In genomic region chr17:55348749-55349354, GRCh38 we compare ENCODE assay signal across 1 cellular context.
TF ChIP-seq lines count a peak whose summit lies in the region.

No MANE protein-coding gene starts in this region.

TF ChIP-seq in HepG2, 621 proteins besides CTCF, POLR2A, EP300 and RAD21 (continued from another document and continues in another):
- TF ChIP-seq ZIK1 (CRISPR knock-in tag; IDR thresholded peaks at IDR 0.05; ENCODE audit: borderline replicate concordance, low read depth), result no peak
- no peak for TF ChIP-seq ZNF512 (CRISPR knock-in tag; IDR thresholded peaks at IDR 0.05)
- TF ChIP-seq, protein P1, sequence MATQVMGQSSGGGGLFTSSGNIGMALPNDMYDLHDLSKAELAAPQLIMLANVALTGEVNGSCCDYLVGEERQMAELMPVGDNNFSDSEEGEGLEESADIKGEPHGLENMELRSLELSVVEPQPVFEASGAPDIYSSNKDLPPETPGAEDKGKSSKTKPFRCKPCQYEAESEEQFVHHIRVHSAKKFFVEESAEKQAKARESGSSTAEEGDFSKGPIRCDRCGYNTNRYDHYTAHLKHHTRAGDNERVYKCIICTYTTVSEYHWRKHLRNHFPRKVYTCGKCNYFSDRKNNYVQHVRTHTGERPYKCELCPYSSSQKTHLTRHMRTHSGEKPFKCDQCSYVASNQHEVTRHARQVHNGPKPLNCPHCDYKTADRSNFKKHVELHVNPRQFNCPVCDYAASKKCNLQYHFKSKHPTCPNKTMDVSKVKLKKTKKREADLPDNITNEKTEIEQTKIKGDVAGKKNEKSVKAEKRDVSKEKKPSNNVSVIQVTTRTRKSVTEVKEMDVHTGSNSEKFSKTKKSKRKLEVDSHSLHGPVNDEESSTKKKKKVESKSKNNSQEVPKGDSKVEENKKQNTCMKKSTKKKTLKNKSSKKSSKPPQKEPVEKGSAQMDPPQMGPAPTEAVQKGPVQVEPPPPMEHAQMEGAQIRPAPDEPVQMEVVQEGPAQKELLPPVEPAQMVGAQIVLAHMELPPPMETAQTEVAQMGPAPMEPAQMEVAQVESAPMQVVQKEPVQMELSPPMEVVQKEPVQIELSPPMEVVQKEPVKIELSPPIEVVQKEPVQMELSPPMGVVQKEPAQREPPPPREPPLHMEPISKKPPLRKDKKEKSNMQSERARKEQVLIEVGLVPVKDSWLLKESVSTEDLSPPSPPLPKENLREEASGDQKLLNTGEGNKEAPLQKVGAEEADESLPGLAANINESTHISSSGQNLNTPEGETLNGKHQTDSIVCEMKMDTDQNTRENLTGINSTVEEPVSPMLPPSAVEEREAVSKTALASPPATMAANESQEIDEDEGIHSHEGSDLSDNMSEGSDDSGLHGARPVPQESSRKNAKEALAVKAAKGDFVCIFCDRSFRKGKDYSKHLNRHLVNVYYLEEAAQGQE (IDR thresholded peaks at IDR 0.05; ENCODE audit: borderline replicate concordance in 1 of 2, low read depth in 1 of 2, low read length in 2 of 2), result no peak
- TF ChIP-seq ZFP82 (CRISPR knock-in tag; IDR thresholded peaks at IDR 0.05; ENCODE audit: borderline replicate concordance), result no peak
- no peak for TF ChIP-seq STAT5B (CRISPR knock-in tag; IDR thresholded peaks at IDR 0.05)
- TF ChIP-seq, protein P2, sequence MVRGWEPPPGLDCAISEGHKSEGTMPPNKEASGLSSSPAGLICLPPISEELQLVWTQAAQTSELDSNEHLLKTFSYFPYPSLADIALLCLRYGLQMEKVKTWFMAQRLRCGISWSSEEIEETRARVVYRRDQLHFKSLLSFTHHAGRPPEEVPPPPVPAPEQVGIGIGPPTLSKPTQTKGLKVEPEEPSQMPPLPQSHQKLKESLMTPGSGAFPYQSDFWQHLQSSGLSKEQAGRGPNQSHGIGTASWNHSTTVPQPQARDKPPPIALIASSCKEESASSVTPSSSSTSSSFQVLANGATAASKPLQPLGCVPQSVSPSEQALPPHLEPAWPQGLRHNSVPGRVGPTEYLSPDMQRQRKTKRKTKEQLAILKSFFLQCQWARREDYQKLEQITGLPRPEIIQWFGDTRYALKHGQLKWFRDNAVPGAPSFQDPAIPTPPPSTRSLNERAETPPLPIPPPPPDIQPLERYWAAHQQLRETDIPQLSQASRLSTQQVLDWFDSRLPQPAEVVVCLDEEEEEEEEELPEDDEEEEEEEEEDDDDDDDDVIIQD (CRISPR knock-in tag; IDR thresholded peaks at IDR 0.05; ENCODE audit: low read depth), result 0 out of 2 replicates have a peak, but pooled peaks have one; percentile 36
- TF ChIP-seq, protein P3, sequence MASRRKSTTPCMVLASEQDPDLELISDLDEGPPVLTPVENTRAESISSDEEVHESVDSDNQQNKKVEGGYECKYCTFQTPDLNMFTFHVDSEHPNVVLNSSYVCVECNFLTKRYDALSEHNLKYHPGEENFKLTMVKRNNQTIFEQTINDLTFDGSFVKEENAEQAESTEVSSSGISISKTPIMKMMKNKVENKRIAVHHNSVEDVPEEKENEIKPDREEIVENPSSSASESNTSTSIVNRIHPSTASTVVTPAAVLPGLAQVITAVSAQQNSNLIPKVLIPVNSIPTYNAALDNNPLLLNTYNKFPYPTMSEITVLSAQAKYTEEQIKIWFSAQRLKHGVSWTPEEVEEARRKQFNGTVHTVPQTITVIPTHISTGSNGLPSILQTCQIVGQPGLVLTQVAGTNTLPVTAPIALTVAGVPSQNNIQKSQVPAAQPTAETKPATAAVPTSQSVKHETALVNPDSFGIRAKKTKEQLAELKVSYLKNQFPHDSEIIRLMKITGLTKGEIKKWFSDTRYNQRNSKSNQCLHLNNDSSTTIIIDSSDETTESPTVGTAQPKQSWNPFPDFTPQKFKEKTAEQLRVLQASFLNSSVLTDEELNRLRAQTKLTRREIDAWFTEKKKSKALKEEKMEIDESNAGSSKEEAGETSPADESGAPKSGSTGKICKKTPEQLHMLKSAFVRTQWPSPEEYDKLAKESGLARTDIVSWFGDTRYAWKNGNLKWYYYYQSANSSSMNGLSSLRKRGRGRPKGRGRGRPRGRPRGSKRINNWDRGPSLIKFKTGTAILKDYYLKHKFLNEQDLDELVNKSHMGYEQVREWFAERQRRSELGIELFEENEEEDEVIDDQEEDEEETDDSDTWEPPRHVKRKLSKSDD (CRISPR knock-in tag; IDR thresholded peaks at IDR 0.05; ENCODE audit: low read depth), result no peak
- TF ChIP-seq FOSL2 (CRISPR knock-in tag; IDR thresholded peaks at IDR 0.05), result no peak
- TF ChIP-seq PHB2 (IDR thresholded peaks at IDR 0.05; ENCODE audit: partially characterized antibody), result no peak
- TF ChIP-seq ZFX (CRISPR knock-in tag; IDR thresholded peaks at IDR 0.05; ENCODE audit: low read depth), result no peak; the same call in 1 of the 2 replicates
- TF ChIP-seq ZNF605 (CRISPR knock-in tag; IDR thresholded peaks at IDR 0.05), result no peak; the same call in 1 of the 2 replicates
- no peak for TF ChIP-seq ZNF292 (CRISPR knock-in tag; IDR thresholded peaks at IDR 0.05; ENCODE audit: borderline replicate concordance, low read depth)
- TF ChIP-seq, protein P4, sequence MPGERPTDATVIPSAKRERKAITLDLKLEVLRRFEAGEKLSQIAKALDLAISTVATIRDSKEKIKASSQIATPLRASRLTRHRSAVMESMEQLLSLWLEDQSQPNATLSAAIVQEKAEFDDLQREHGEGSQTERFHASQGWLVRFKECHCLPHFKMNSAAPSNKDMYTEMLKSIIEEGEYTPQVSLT (CRISPR knock-in tag; IDR thresholded peaks at IDR 0.05; ENCODE audit: borderline replicate concordance, low read depth), result no peak
- no peak for TF ChIP-seq ZNF274 (CRISPR knock-in tag; IDR thresholded peaks at IDR 0.05)
- TF ChIP-seq, protein P5, sequence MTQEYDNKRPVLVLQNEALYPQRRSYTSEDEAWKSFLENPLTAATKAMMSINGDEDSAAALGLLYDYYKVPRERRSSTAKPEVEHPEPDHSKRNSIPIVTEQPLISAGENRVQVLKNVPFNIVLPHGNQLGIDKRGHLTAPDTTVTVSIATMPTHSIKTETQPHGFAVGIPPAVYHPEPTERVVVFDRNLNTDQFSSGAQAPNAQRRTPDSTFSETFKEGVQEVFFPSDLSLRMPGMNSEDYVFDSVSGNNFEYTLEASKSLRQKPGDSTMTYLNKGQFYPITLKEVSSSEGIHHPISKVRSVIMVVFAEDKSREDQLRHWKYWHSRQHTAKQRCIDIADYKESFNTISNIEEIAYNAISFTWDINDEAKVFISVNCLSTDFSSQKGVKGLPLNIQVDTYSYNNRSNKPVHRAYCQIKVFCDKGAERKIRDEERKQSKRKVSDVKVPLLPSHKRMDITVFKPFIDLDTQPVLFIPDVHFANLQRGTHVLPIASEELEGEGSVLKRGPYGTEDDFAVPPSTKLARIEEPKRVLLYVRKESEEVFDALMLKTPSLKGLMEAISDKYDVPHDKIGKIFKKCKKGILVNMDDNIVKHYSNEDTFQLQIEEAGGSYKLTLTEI (CRISPR knock-in tag; conservative IDR thresholded peaks at IDR 0.05), result no peak
- no peak for TF ChIP-seq ZNF18 (CRISPR knock-in tag; IDR thresholded peaks at IDR 0.05; ENCODE audit: insufficient replicate concordance)
- no peak for TF ChIP-seq HOXD1 (CRISPR knock-in tag; IDR thresholded peaks at IDR 0.05)
- TF ChIP-seq WIZ (CRISPR knock-in tag; IDR thresholded peaks at IDR 0.05), result no peak
- TF ChIP-seq ZNF670 (CRISPR knock-in tag; IDR thresholded peaks at IDR 0.05; ENCODE audit: borderline replicate concordance), result no peak
- TF ChIP-seq MIXL1 (CRISPR knock-in tag; IDR thresholded peaks at IDR 0.05), result peak; percentile 70
- TF ChIP-seq MYPOP (CRISPR knock-in tag; IDR thresholded peaks at IDR 0.05), result no peak
- TF ChIP-seq, protein P6, sequence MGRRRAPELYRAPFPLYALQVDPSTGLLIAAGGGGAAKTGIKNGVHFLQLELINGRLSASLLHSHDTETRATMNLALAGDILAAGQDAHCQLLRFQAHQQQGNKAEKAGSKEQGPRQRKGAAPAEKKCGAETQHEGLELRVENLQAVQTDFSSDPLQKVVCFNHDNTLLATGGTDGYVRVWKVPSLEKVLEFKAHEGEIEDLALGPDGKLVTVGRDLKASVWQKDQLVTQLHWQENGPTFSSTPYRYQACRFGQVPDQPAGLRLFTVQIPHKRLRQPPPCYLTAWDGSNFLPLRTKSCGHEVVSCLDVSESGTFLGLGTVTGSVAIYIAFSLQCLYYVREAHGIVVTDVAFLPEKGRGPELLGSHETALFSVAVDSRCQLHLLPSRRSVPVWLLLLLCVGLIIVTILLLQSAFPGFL (CRISPR knock-in tag; IDR thresholded peaks at IDR 0.05), result no peak
- TF ChIP-seq ZNF513 (CRISPR knock-in tag; conservative IDR thresholded peaks at IDR 0.05), result no peak
- TF ChIP-seq HDAC6 (IDR thresholded peaks at IDR 0.05; ENCODE audit: low read depth, low read length), result no peak
- no peak for TF ChIP-seq FOXO4 (CRISPR knock-in tag; conservative IDR thresholded peaks at IDR 0.05)
- TF ChIP-seq ZNF138 (CRISPR knock-in tag; IDR thresholded peaks at IDR 0.05; ENCODE audit: low read depth), result no peak
- TF ChIP-seq HNRNPH1 (optimal IDR thresholded peaks at IDR 0.05; ENCODE audit: low read depth, low read length), result no peak
- TF ChIP-seq RFX5 (IDR thresholded peaks at IDR 0.05; ENCODE audit: low read depth, low read length), result no peak
- no peak for TF ChIP-seq ZMYM2 (CRISPR knock-in tag; IDR thresholded peaks at IDR 0.05)
- peak; percentile 63 for TF ChIP-seq GATAD2A (CRISPR knock-in tag; IDR thresholded peaks at IDR 0.05)
- no peak for TF ChIP-seq ZBTB20 (CRISPR knock-in tag; IDR thresholded peaks at IDR 0.05; ENCODE audit: borderline replicate concordance, low read depth)
- TF ChIP-seq ATF7-NPFF (CRISPR knock-in tag; IDR thresholded peaks at IDR 0.05; ENCODE audit: low read depth), result no peak
- TF ChIP-seq, protein P7, sequence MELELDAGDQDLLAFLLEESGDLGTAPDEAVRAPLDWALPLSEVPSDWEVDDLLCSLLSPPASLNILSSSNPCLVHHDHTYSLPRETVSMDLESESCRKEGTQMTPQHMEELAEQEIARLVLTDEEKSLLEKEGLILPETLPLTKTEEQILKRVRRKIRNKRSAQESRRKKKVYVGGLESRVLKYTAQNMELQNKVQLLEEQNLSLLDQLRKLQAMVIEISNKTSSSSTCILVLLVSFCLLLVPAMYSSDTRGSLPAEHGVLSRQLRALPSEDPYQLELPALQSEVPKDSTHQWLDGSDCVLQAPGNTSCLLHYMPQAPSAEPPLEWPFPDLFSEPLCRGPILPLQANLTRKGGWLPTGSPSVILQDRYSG (CRISPR knock-in tag; IDR thresholded peaks at IDR 0.05), result no peak
